In the genomic region with DNA sequence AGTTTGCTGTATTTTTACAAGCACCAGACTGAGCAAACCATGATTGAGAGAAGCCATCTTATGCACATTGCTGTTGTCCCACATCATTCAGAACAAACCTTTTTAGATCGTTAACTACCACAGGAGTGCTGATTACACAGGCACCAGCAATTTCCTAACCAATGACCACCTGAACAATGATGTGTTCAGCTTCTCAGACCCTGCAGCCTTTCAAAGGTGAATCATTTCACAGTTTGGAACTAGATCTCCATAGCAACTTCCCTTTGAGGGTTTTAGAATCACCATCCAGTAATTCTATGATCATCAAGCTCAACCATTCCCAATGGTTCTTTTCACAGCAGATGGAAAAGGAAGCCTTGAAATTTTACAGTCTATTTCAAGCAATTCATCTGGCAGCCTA, we compare ENCODE assay signal across 9 cellular contexts.
DNase-seq lines count a peak whose midpoint lies in the region.
"Had no signal": no experiment of that assay in that cellular context is flagged by ENCODE, and none has a peak within 500 bp of the region (broad histone marks: within the 10 kb centered on the region; RNA-seq: fewer than 3 reads in every experiment).

No MANE protein-coding gene starts in this region.

- DNase-seq in DMS79 (lab: John Stamatoyannopoulos, UW) (peak; percentile 80), NCI-H1092 treated with DMSO at 0.1 percent for 48 hours (lab: John Stamatoyannopoulos, UW) (peak; percentile 19), RPMI7951 (ENCODE audit: low read depth) (peak; percentile 44), iris pigment epithelial cell (ENCODE audit: low read depth) (peak; percentile 44), NOMO-1 (lab: John Stamatoyannopoulos, UW; ENCODE audit: unreplicated experiment in 2 of 2) (no peak), RPMI8226 (no peak)
- DNase-seq in activated effector memory CD4-positive, alpha-beta T cell treated with anti-CD3 and anti-CD28 coated beads, Interleukin-2, amount 50 U/mL, for 16 hours, result no peak
- no peak for DNase-seq in stimulated activated CD4-positive, alpha-beta T cell treated with anti-CD3 and anti-CD28 coated beads, Interleukin-4, amount 100 ng/mL, for 4 hours
- DNase-seq: NCI-H526 treated with DMSO at 0.1 percent for 48 hours had no signal

Comparison
In these comparisons a context has a peak if more than half of its experiments do, and no peak if none do; other contexts are left out.
1. DNase-seq: peak in DMS79 (single experiment), NCI-H1092 treated with DMSO at 0.1 percent for 48 hours (single experiment), RPMI7951 (single experiment) and iris pigment epithelial cell (single experiment); none in NOMO-1 (0 of 2), RPMI8226 (single experiment), activated effector memory CD4-positive, alpha-beta T cell treated with anti-CD3 and anti-CD28 coated beads, Interleukin-2, amount 50 U/mL, for 16 hours (single experiment) and stimulated activated CD4-positive, alpha-beta T cell treated with anti-CD3 and anti-CD28 coated beads, Interleukin-4, amount 100 ng/mL, for 4 hours (0 of 2).